Comparison of ENCODE assay signal across 17 cellular contexts in genomic region chr6:166675736-166676135, GRCh38. TPM values are rescaled to one million over a fixed set of nuclear protein-coding genes. Genes with fewer than 3 reads are reported as not detected.
DNase-seq lines count a peak whose midpoint lies in the region; ATAC-seq, FAIRE-seq and TF ChIP-seq lines count a peak whose summit lies in the region.
"Had no signal": no experiment of that assay in that cellular context is flagged by ENCODE, and none has a peak within 500 bp of the region (broad histone marks: within the 10 kb centered on the region; RNA-seq: fewer than 3 reads in every experiment).

No MANE protein-coding gene starts in this region.

- intact Hi-C loops in HepG2 (cut with micrococcal nuclease; ENCODE audit: unreplicated experiment) = no loop called here

- no peak for TF ChIP-seq RAD21 in HepG2 (CRISPR knock-in tag; IDR thresholded peaks at IDR 0.05)

- H2AFZ ChIP-seq in HepG2 (ENCODE audit: low read length) (no peak overlapping the region), Karpas-422 (ENCODE audit: low read length) (no peak overlapping the region)

- H3K4me3 ChIP-seq in HEK293 (ENCODE audit: low read depth, low read length) (no peak overlapping the region), HepG2 (replicated peaks in 1 of 3; ENCODE audit: insufficient read depth in 1 of 3, low read depth in 2 of 3, low read length in 3 of 3) (no peak overlapping the region), foreskin fibroblast (ENCODE audit: low read depth in 1 of 2, low read length in 2 of 2) (no peak overlapping the region), Karpas-422 (ENCODE audit: low read length) (no peak overlapping the region)
- H3K4me3 ChIP-seq: HAP-1, Peyer's patch had no signal

- 16% methylated on average over 9 of the region's 9 CpGs for WGBS in HepG2 (ENCODE audit: low lambda C conversion rate)

- H3K9ac ChIP-seq in HepG2 (ENCODE audit: insufficient read depth, low read depth, low read length) (no peak overlapping the region), Karpas-422 (ENCODE audit: low read length) (no peak overlapping the region)
- H3K9ac ChIP-seq: KMS-11 had no signal

- H3K79me2 ChIP-seq in HepG2 (ENCODE audit: insufficient read depth, low read length) (no peaks in the 10 kb centered on the region), Karpas-422 (ENCODE audit: low read length) (no peaks in the 10 kb centered on the region)

- no peak for FAIRE-seq in HepG2 (lab: Jason Lieb, UNC)
- FAIRE-seq: G401.6 had no signal

- H3K27me3 ChIP-seq in HepG2 (ENCODE audit: control insufficient read depth in 1 of 2, insufficient read depth in 2 of 2, low read length in 2 of 2) = peaks cover 13 to 64% of the 10 kb centered on the region in 2 experiments
- H3K27me3 ChIP-seq in Karpas-422 (ENCODE audit: low read length) = no peaks in the 10 kb centered on the region
- H3K27me3 ChIP-seq: Peyer's patch had no signal

- CTCF ChIA-PET in HEK293 (lab: Yijun Ruan, JAX) (interaction anchor here (0.7 kb wide), 1 partner anchor 22 kb away, joined by 3 read pairs; no protein-coding TSS in a partner anchor), HepG2 (lab: Yijun Ruan, JAX; ENCODE audit: low intra/inter-chr PET ratio, low total read pairs) (no interaction called here)

- no TSS peak for BruUV-seq in HepG2 (replicated peaks; lab: Mats Ljungman, UMichigan)

- H3K4me1 ChIP-seq in HEK293 (ENCODE audit: control insufficient read depth, insufficient read depth, low read length) = no peaks in the 10 kb centered on the region
- H3K4me1 ChIP-seq in HepG2 (ENCODE audit: insufficient read depth, low read length) = peaks cover 18% of the 10 kb centered on the region
- H3K4me1 ChIP-seq in Karpas-422 (ENCODE audit: low read length) = peaks cover 41% of the 10 kb centered on the region
- H3K4me1 ChIP-seq: HAP-1 had no signal

- H3K36me3 ChIP-seq in HEK293 (ENCODE audit: control insufficient read depth in 2 of 2, insufficient read depth in 1 of 2, low read length in 2 of 2) (no peaks in the 10 kb centered on the region), HepG2 (replicated peaks in 1 of 2; ENCODE audit: control insufficient read depth in 1 of 2, insufficient read depth in 2 of 2, low read length in 2 of 2) (no peaks in the 10 kb centered on the region), Karpas-422 (ENCODE audit: insufficient read depth, low read length) (no peaks in the 10 kb centered on the region)
- H3K36me3 ChIP-seq: HAP-1, Peyer's patch had no signal

- ATAC-seq in HepG2 = no peak
- no peak for ATAC-seq in HG02798 (IDR thresholded peaks at IDR 0.05; ENCODE audit: poor library complexity, unreplicated experiment)

- H3K27ac ChIP-seq in C4-2B (peak overlapping the region; percentile 51), HEK293 (ENCODE audit: extremely low read depth, low read depth, low read length) (no peak overlapping the region), VCaP (peak overlapping the region; percentile 40), HepG2 (ENCODE audit: extremely low read length, insufficient read depth, low read length) (no peak overlapping the region), Karpas-422 (ENCODE audit: low read length) (no peak overlapping the region)
- H3K27ac ChIP-seq: KMS-11, Peyer's patch had no signal

- H4K20me1 ChIP-seq in HepG2 (ENCODE audit: insufficient read depth, low read length) (no peaks in the 10 kb centered on the region), Karpas-422 (ENCODE audit: insufficient read depth, low read depth, low read length) (no peaks in the 10 kb centered on the region)

- TF ChIP-seq CTCF in C4-2B (conservative IDR thresholded peaks at IDR 0.05) (no peak), HEK293 (tag by site-specific recombination; IDR thresholded peaks at IDR 0.05) (no peak), VCaP (conservative IDR thresholded peaks at IDR 0.05) (no peak), HepG2 (CRISPR knock-in tag; IDR thresholded peaks at IDR 0.05) (no peak), foreskin fibroblast (IDR thresholded peaks at IDR 0.05; ENCODE audit: low read depth, low read length) (no peak)

- in situ Hi-C loops in HepG2 (cut with HindIII; ENCODE audit: extremely low pct_ligation_motif_present, low pct_unique_long_range_greater_than_20kb) = no loop called here

- no peaks in the 10 kb centered on the region for H3K9me2 ChIP-seq in Karpas-422 (replicated peaks; ENCODE audit: insufficient read depth, low read length)

- no peak overlapping the region for H3K4me2 ChIP-seq in HepG2 (ENCODE audit: low read depth, low read length)
- no peak overlapping the region for H3K4me2 ChIP-seq in Karpas-422 (ENCODE audit: low read depth, low read length, poor library complexity, severe bottlenecking)
- H3K4me2 ChIP-seq: KMS-11 had no signal

- TF ChIP-seq EP300 in HepG2 (IDR thresholded peaks at IDR 0.05; ENCODE audit: low read depth in 2 of 2, low read length in 2 of 2) = no peak
- TF ChIP-seq EP300 in HepG2 (CRISPR knock-in tag; IDR thresholded peaks at IDR 0.05; ENCODE audit: borderline replicate concordance) = no peak

- DNase-seq in HepG2 (ENCODE audit: low spot score) (peak; percentile 13), islet precursor cell (no peak), foreskin fibroblast (no peak), Karpas-422 (no peak)
- DNase-seq: DND-41, NCI-H1105, NCI-H1694, NCI-H524 treated with DMSO at 0.1 percent for 48 hours, SHP77 had no signal

- H3K9me3 ChIP-seq in HEK293 (ENCODE audit: control insufficient read depth, insufficient read depth, low read depth, low read length) = no peaks in the 10 kb centered on the region
- H3K9me3 ChIP-seq in HepG2 (ENCODE audit: low read length) = no peaks in the 10 kb centered on the region
- peaks cover 5% of the 10 kb centered on the region; the same call in 1 of the 2 replicates for H3K9me3 ChIP-seq in Karpas-422 (ENCODE audit: low read length)
- H3K9me3 ChIP-seq: HAP-1, Peyer's patch had no signal

- POLR2A ChIA-PET in HEK293 (lab: Yijun Ruan, JAX) (no interaction called here), HepG2 (lab: Yijun Ruan, JAX) (no interaction called here)

- no peak for TF ChIP-seq POLR2A in HepG2 (IDR thresholded peaks at IDR 0.05; ENCODE audit: insufficient read depth in 1 of 2, low read depth in 2 of 2, low read length in 2 of 2)

TF ChIP-seq in HEK293, 187 proteins besides CTCF, POLR2A, EP300 and RAD21 (continues in another document):
- TF ChIP-seq INSM2 (tag by site-specific recombination; IDR thresholded peaks at IDR 0.05) = no peak
- TF ChIP-seq ZNF248 (tag by site-specific recombination; IDR thresholded peaks at IDR 0.05) = no peak

TF ChIP-seq in HepG2, 621 proteins besides CTCF, POLR2A, EP300 and RAD21 (continues in another document):
- TF ChIP-seq ZFAT (CRISPR knock-in tag; conservative IDR thresholded peaks at IDR 0.05) (no peak), FOXA3 (CRISPR knock-in tag; IDR thresholded peaks at IDR 0.05) (0 out of 2 replicates have a peak, but pooled peaks have one; percentile 7), HES4 (CRISPR knock-in tag; IDR thresholded peaks at IDR 0.05; ENCODE audit: borderline replicate concordance) (no peak), MXD1 (CRISPR knock-in tag; IDR thresholded peaks at IDR 0.05) (no peak), FOXM1 (CRISPR knock-in tag; IDR thresholded peaks at IDR 0.05) (no peak), CBFB (CRISPR knock-in tag; IDR thresholded peaks at IDR 0.05) (no peak), ZNF34 (CRISPR knock-in tag; IDR thresholded peaks at IDR 0.05; ENCODE audit: borderline replicate concordance) (no peak), ZKSCAN1 (IDR thresholded peaks at IDR 0.05; ENCODE audit: low read length) (no peak), MED8 (CRISPR knock-in tag; IDR thresholded peaks at IDR 0.05; ENCODE audit: insufficient replicate concordance) (no peak), KDM4B (CRISPR knock-in tag; IDR thresholded peaks at IDR 0.05) (no peak), CHD4 (IDR thresholded peaks at IDR 0.05; ENCODE audit: borderline replicate concordance, low read length) (no peak), ZNF709 (CRISPR knock-in tag; IDR thresholded peaks at IDR 0.05) (no peak), WIZ (CRISPR knock-in tag; IDR thresholded peaks at IDR 0.05) (no peak), SOX6 (IDR thresholded peaks at IDR 0.05) (no peak), SOX6 (CRISPR knock-in tag; IDR thresholded peaks at IDR 0.05) (peak; percentile 41; the same call in 1 of the 2 replicates), RXRB (CRISPR knock-in tag; IDR thresholded peaks at IDR 0.05; ENCODE audit: borderline replicate concordance) (no peak)

RNA-seq across cellular contexts. Expression of gene RPS6KA2, which starts 48.7 kb away (rescaled TPM):
- total RNA-seq in HepG2 (2016; rRNA removed; fragmentation: Illumina TruSeq; extraction: Trizol) = 0.03 and 0.22 TPM in 2 replicates
- not detected in 2 replicates for total RNA-seq in HepG2 (2016; cell fraction: cytosol; rRNA removed; fragmentation: Illumina TruSeq; extraction: Trizol; ENCODE audit: low read depth)
- total RNA-seq in HepG2 (2016; cell fraction: insoluble cytoplasmic fraction; rRNA removed; fragmentation: Illumina TruSeq; extraction: Trizol) = 0.13 and 0.28 TPM in 2 replicates
- total RNA-seq in HepG2 (2016; cell fraction: membrane; rRNA removed; fragmentation: Illumina TruSeq; extraction: Trizol) = 0.21 TPM in 1 of 2 replicates, not detected in the other
- 0.25 and 1.5 TPM in 2 replicates for total RNA-seq in HepG2 (2016; cell fraction: nucleus; rRNA removed; fragmentation: Illumina TruSeq; extraction: Trizol)
- polyA plus RNA-seq in HepG2 (2011; rRNA removed) = 0.38 and 0.47 TPM in 2 replicates
- 0.15 and 0.16 TPM in 2 replicates for polyA plus RNA-seq in HepG2 (2011; cell fraction: cytosol; rRNA removed)
- polyA plus RNA-seq in HepG2 (2011; cell fraction: nucleus; rRNA removed) = 1.7 and 2.2 TPM in 2 replicates
- 0.43 and 0.91 TPM in 2 replicates for polyA plus RNA-seq in HepG2 (2012)
- polyA plus RNA-seq in HepG2 (2016; cell fraction: cytosol; fragmentation: Illumina TruSeq; extraction: Trizol; ENCODE audit: low read depth) = 0.02 and 0.09 TPM in 2 replicates
- polyA plus RNA-seq in HepG2 (2016; cell fraction: insoluble cytoplasmic fraction; fragmentation: Illumina TruSeq; extraction: Trizol; ENCODE audit: low read depth) = 0.05 TPM in 1 of 2 replicates, not detected in the other
- polyA plus RNA-seq in HepG2 (2016; cell fraction: membrane; fragmentation: Illumina TruSeq; extraction: Trizol; ENCODE audit: low read depth) = 0.13 and 0.49 TPM in 2 replicates
- 0.79 and 1.1 TPM in 2 replicates for polyA plus RNA-seq in HepG2 (2016; cell fraction: nucleus; fragmentation: Illumina TruSeq; extraction: Trizol; ENCODE audit: insufficient read depth, low read depth)
- polyA minus RNA-seq in HepG2 (2011; rRNA and poly(A)+ RNA removed; ENCODE audit: low replicate concordance) = 0.80 TPM in 1 of 2 replicates, not detected in the other
- not detected in 2 replicates for polyA minus RNA-seq in HepG2 (2011; cell fraction: cytosol; rRNA and poly(A)+ RNA removed)
- polyA minus RNA-seq in HepG2 (2011; cell fraction: nucleus; rRNA and poly(A)+ RNA removed) = 3.1 and 5.0 TPM in 2 replicates
- total RNA-seq in Karpas-422 (2014; rRNA removed; shearing (Covaris generic); ENCODE audit: low replicate concordance) = 7.2 and 8.8 TPM in 2 replicates

Comparison
In these comparisons a context has a peak if more than half of its experiments do, and no peak if none do; other contexts are left out.
1. H3K27ac ChIP-seq: peak in C4-2B (single experiment) and VCaP (single experiment); none in HEK293 (single experiment), HepG2 (single experiment) and Karpas-422 (single experiment).